8 cellular contexts compared by ENCODE assay signal in the genomic region with DNA sequence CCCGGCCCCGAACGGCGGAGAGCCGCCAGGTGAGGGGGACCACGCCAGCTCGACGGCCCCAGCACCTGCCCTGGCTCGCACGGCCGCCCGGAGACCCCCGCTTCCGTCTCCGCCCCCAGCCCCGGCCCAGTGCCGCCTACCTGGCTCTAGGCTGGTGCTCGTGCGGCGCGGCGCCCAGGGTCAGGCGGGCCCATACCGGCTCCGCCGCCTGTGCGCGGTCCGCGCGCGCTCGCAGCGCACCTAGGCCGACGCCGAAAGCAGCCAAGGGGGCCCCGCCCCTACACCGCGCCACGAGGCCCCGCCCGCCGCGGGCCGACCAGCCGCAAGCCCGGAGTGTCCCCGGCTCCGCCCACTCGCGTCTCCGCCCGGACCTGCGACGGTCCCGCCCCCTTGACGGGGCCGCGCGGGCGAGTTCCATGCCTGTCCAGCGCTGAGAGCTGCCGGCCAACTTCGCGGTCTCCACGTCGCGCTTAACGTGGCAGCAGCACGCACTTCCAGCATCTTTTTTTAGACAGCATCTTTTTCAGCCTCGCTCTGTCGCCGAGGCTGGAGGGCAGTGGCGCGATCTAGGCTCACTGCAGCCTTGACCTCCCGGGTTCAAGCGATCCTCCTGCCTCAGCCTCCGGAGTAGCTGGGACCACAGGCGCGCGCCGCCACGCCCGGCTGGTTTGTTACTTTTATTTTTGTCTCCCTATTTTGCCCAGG. TPM values are rescaled to one million over a fixed set of nuclear protein-coding genes. Genes with fewer than 3 reads are reported as not detected.
A peak's percentile ranks its signal among the peaks of the same experiment; 100 is the strongest.
DNase-seq lines count a peak whose midpoint lies in the region; ATAC-seq and TF ChIP-seq lines count a peak whose summit lies in the region.

A gene with protein sequence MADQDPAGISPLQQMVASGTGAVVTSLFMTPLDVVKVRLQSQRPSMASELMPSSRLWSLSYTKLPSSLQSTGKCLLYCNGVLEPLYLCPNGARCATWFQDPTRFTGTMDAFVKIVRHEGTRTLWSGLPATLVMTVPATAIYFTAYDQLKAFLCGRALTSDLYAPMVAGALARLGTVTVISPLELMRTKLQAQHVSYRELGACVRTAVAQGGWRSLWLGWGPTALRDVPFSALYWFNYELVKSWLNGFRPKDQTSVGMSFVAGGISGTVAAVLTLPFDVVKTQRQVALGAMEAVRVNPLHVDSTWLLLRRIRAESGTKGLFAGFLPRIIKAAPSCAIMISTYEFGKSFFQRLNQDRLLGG (minus strand): TSS at position 253 of the 705 bp plus-strand sequence. CDS start 1,261 bp downstream, outside the sequence.

- peak within 1 kb of the TSS; percentile 24; the same call in 1 of the 2 replicates for H3K14ac ChIP-seq in IMR-90 (replicated peaks; ENCODE audit: low read depth, low read length)

- H2BK20ac ChIP-seq in IMR-90 (ENCODE audit: low read depth, low read length): no peak within 1 kb of the TSS

- H2AK9ac ChIP-seq in IMR-90 (replicated peaks; ENCODE audit: low read depth, low read length, poor library complexity): peak within 1 kb of the TSS; percentile 98

- H3K36me3 ChIP-seq in IMR-90 (ENCODE audit: control insufficient read depth, insufficient read depth, low read length) (peaks cover 19% of the 10 kb centered on the region; the same call in 1 of the 2 replicates), OCI-LY7 (ENCODE audit: insufficient read depth, low read length) (peaks cover 34% of the 10 kb centered on the region)

- CTCF ChIA-PET in IMR-90 (lab: Yijun Ruan, JAX): no interaction called here
- CTCF ChIA-PET in OCI-LY7 (lab: Charles Lee; ENCODE audit: unreplicated experiment): no interaction called here

- peak within 1 kb of the TSS; percentile 97 for H2AFZ ChIP-seq in IMR-90 (replicated peaks; ENCODE audit: low read length, poor library complexity)
- peak within 1 kb of the TSS; percentile 31; the same call in 1 of the 2 replicates for H2AFZ ChIP-seq in OCI-LY7 (ENCODE audit: low read length)

- peak; percentile 65 for ATAC-seq in GM21528 (IDR thresholded peaks at IDR 0.05; ENCODE audit: low FRiP score, unreplicated experiment)
- ATAC-seq in IMR-90 (ENCODE audit: low read depth): peak; percentile 95

- H3K4ac ChIP-seq in IMR-90 (ENCODE audit: low read depth, low read length): peak within 1 kb of the TSS; percentile 41

- H3K23ac ChIP-seq in IMR-90 (ENCODE audit: low read depth, low read length): peak within 1 kb of the TSS; percentile 85; the same call in 1 of the 2 replicates

- no peak within 1 kb of the TSS for H2BK120ac ChIP-seq in IMR-90 (ENCODE audit: low read depth, low read length)

- dilution Hi-C loops in IMR-90 (cut with HindIII; ENCODE audit: low sequenced_read_pairs, unreplicated experiment): no loop called here

- peak within 1 kb of the TSS; percentile 27 to 82; a peak in 3 of 4 replicates for H4K8ac ChIP-seq in IMR-90 (ENCODE audit: low read depth in 2 of 2, low read length in 2 of 2)

- H4K5ac ChIP-seq in IMR-90 (ENCODE audit: low read depth, low read length): peak within 1 kb of the TSS; percentile 19; the same call in 1 of the 2 replicates

- H3K27ac ChIP-seq in IMR-90 (ENCODE audit: insufficient read depth, low read length): peak within 1 kb of the TSS; percentile 49
- H3K27ac ChIP-seq in OCI-LY7 (ENCODE audit: low read depth, low read length, poor library complexity, severe bottlenecking): peak within 1 kb of the TSS; percentile 91
- peak within 1 kb of the TSS; percentile 80 for H3K27ac ChIP-seq in epithelial cell of prostate

- no peak for TF ChIP-seq CTCF in IMR-90 (conservative IDR thresholded peaks at IDR 0.05; ENCODE audit: low read depth, low read length)
- no peak for TF ChIP-seq CTCF in OCI-LY7 (conservative IDR thresholded peaks at IDR 0.05; ENCODE audit: low read length)

- intact Hi-C loops in IMR-90 (cut with micrococcal nuclease) (loop anchor here (1.0 to 5.0 kb wide), 3 partner anchors 102 to 122 kb away; a partner anchor contains a TSS), OCI-LY7 (cut with micrococcal nuclease; ENCODE audit: unreplicated experiment) (loop anchor here (2.0 to 10.0 kb wide), 5 partner anchors 106 to 250 kb away; a partner anchor contains a TSS)

- peaks cover 7% of the 10 kb centered on the region for H4K20me1 ChIP-seq in IMR-90 (ENCODE audit: insufficient read depth, low read length)
- H4K20me1 ChIP-seq in OCI-LY7 (ENCODE audit: insufficient read depth, low read length): no peaks in the 10 kb centered on the region

- WGBS in IMR-90 (ENCODE audit: extremely low coverage in 2 of 2, insufficient read length in 1 of 2), 2 experiments: 0% methylated on average over 72 of the region's 85 CpGs; no CpG with 5 or more reads in 1 of the 2 experiments

- peak within 1 kb of the TSS; percentile 96 for H3K4me2 ChIP-seq in IMR-90 (ENCODE audit: low read depth, low read length)
- peak within 1 kb of the TSS; percentile 98 for H3K4me2 ChIP-seq in OCI-LY7 (ENCODE audit: low read length)

- TF ChIP-seq RAD21 in IMR-90 (IDR thresholded peaks at IDR 0.05; ENCODE audit: low read length): no peak

- H2AK5ac ChIP-seq in IMR-90 (ENCODE audit: low read depth, low read length): peak within 1 kb of the TSS; percentile 84

- peak within 1 kb of the TSS; percentile 88 for H3K4me3 ChIP-seq in IMR-90 (ENCODE audit: insufficient read depth, low read depth, low read length)
- H3K4me3 ChIP-seq in OCI-LY7 (ENCODE audit: low read depth, low read length, poor library complexity, severe bottlenecking): peak within 1 kb of the TSS; percentile 97

- H4K91ac ChIP-seq in IMR-90 (ENCODE audit: insufficient read depth, low read depth, low read length): peak within 1 kb of the TSS; percentile 55

- peaks cover 9% of the 10 kb centered on the region for H3K4me1 ChIP-seq in IMR-90 (ENCODE audit: control insufficient read depth, insufficient read depth, low read length)
- peaks cover 34% of the 10 kb centered on the region for H3K4me1 ChIP-seq in OCI-LY7 (ENCODE audit: insufficient read depth, low read length, poor library complexity, severe bottlenecking)

- peaks cover 5 to 19% of the 10 kb centered on the region in 2 experiments; a peak in 3 of 4 replicates for H3K79me1 ChIP-seq in IMR-90 (ENCODE audit: low read depth in 1 of 2, low read length in 2 of 2)

- H3K27me3 ChIP-seq in IMR-90 (ENCODE audit: control insufficient read depth, insufficient read depth, low read length): no peaks in the 10 kb centered on the region

- H3K79me2 ChIP-seq in OCI-LY7 (ENCODE audit: insufficient read depth, low read depth, low read length): peaks cover 11% of the 10 kb centered on the region

- no peak within 1 kb of the TSS for H2BK15ac ChIP-seq in IMR-90 (ENCODE audit: low read depth, low read length)

- TF ChIP-seq POLR2A in IMR-90 (IDR thresholded peaks at IDR 0.05; ENCODE audit: low read depth, low read length): peak; percentile 41; the same call in 1 of the 2 replicates

- H3K9me2 ChIP-seq in OCI-LY7 (ENCODE audit: insufficient read depth, low read length): no peaks in the 10 kb centered on the region

- H3K56ac ChIP-seq in IMR-90 (ENCODE audit: extremely low read depth, insufficient read depth, low read length): peak within 1 kb of the TSS; percentile 32; the same call in 1 of the 2 replicates

- DNase-seq in DMS 273 treated with DMSO at 0.1 percent for 48 hours (lab: John Stamatoyannopoulos, UW) (peak; percentile 36), IMR-90 (peak; percentile 93), OCI-LY7 (ENCODE audit: low spot score) (peak; percentile 96), activated T-cell treated with anti-CD3 and anti-CD28 coated beads for 48 hours (ENCODE audit: low read depth) (peak; percentile 97), epithelial cell of prostate (ENCODE audit: low read depth, low spot score) (peak; percentile 70), mucosa of gallbladder (ENCODE audit: low spot score) (peak; percentile 95)
- DNase-seq in stimulated activated CD8-positive, alpha-beta memory T cell treated with anti-CD3 and anti-CD28 coated beads, Interleukin-4, amount 100 ng/mL, for 4 hours (ENCODE audit: low read depth in 2 of 2, low spot score in 1 of 2): peak; percentile 81 to 92

- BruUV-seq in IMR-90 (replicated peaks; lab: Mats Ljungman, UMichigan) (no TSS peak), OCI-LY7 (replicated peaks; lab: Mats Ljungman, UMichigan) (no TSS peak)

- peak within 1 kb of the TSS; percentile 70 for H3K9ac ChIP-seq in IMR-90 (ENCODE audit: low read depth, low read length)

- H3K9me1 ChIP-seq in IMR-90 (ENCODE audit: insufficient read depth, low read length): peaks cover 11% of the 10 kb centered on the region

- H2BK5ac ChIP-seq in IMR-90 (ENCODE audit: low read depth, low read length, poor library complexity, severe bottlenecking): peak within 1 kb of the TSS; percentile 47

- H3K9me3 ChIP-seq in IMR-90 (ENCODE audit: control insufficient read depth, insufficient read depth, low read length) (no peaks in the 10 kb centered on the region), OCI-LY7 (ENCODE audit: low read length) (no peaks in the 10 kb centered on the region)

- POLR2A ChIA-PET in IMR-90 (lab: Charles Lee; ENCODE audit: unreplicated experiment): no interaction called here
- POLR2A ChIA-PET in OCI-LY7 (lab: Charles Lee): interaction anchor here (0.7 kb wide), 1 partner anchor 23 kb away, joined by 3 read pairs; no protein-coding TSS in a partner anchor

- H3K18ac ChIP-seq in IMR-90 (ENCODE audit: low read depth, low read length): no peak within 1 kb of the TSS

- in situ Hi-C loops in IMR-90 (cut with MboI; ENCODE audit: low sequenced_read_pairs): loop anchor here (5.0 kb wide), 1 partner anchor 102 kb away; no protein-coding TSS in a partner anchor

TF ChIP-seq in IMR-90, 13 proteins besides CTCF, POLR2A, EP300 and RAD21:
- TF ChIP-seq MAZ (IDR thresholded peaks at IDR 0.05; ENCODE audit: borderline replicate concordance, low read depth, low read length) (peak; percentile 100), MXI1 (IDR thresholded peaks at IDR 0.05; ENCODE audit: borderline replicate concordance, low read depth, low read length) (peak; percentile 95), BHLHE40 (IDR thresholded peaks at IDR 0.05; ENCODE audit: low read depth, low read length) (0 out of 2 replicates have a peak, but pooled peaks have one; percentile 2), MAFK (IDR thresholded peaks at IDR 0.05; ENCODE audit: low read depth, low read length) (no peak), FOS (IDR thresholded peaks at IDR 0.05; ENCODE audit: low read depth, low read length) (no peak)
- TF ChIP-seq, protein P1, sequence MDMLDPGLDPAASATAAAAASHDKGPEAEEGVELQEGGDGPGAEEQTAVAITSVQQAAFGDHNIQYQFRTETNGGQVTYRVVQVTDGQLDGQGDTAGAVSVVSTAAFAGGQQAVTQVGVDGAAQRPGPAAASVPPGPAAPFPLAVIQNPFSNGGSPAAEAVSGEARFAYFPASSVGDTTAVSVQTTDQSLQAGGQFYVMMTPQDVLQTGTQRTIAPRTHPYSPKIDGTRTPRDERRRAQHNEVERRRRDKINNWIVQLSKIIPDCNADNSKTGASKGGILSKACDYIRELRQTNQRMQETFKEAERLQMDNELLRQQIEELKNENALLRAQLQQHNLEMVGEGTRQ (IDR thresholded peaks at IDR 0.05; ENCODE audit: low read depth, low read length): peak; percentile 61

RNA-seq across cellular contexts. Expression of the gene that starts here (rescaled TPM):
- total RNA-seq in IMR-90 (2012; rRNA removed): 49.1 and 49.2 TPM in 2 replicates
- polyA plus RNA-seq in IMR-90 (2012; rRNA removed): 99.7 and 119 TPM in 2 replicates
- 126 and 127 TPM in 2 replicates for polyA plus RNA-seq in IMR-90 (2012; cell fraction: cytosol; rRNA removed)
- 142 and 367 TPM in 2 replicates for polyA plus RNA-seq in IMR-90 (2012; cell fraction: nucleus; rRNA removed; ENCODE audit: low replicate concordance)
- 135 and 156 TPM in 2 replicates for total RNA-seq in OCI-LY7 (2014; rRNA removed; shearing (Covaris generic))
- 142 and 159 TPM in 2 replicates for total RNA-seq in OCI-LY7 (2022)
- total RNA-seq in mucosa of gallbladder: 140 TPM

Comparison
In these comparisons a context has a peak if more than half of its experiments do, and no peak if none do; other contexts are left out.
1. Peak in every context shown above with its lines: DNase-seq, ATAC-seq, H3K4me3 ChIP-seq and H3K27ac ChIP-seq.
2. DNase-seq: peak in every context shown above with its lines; median percentile 97 in activated T-cell treated with anti-CD3 and anti-CD28 coated beads for 48 hours; 96 in OCI-LY7; 95 in mucosa of gallbladder; 93 in IMR-90; 86 in stimulated activated CD8-positive, alpha-beta memory T cell treated with anti-CD3 and anti-CD28 coated beads, Interleukin-4, amount 100 ng/mL, for 4 hours; 70 in epithelial cell of prostate; 36 in DMS 273 treated with DMSO at 0.1 percent for 48 hours.